2 cellular contexts compared by ENCODE assay signal in the genomic region with DNA sequence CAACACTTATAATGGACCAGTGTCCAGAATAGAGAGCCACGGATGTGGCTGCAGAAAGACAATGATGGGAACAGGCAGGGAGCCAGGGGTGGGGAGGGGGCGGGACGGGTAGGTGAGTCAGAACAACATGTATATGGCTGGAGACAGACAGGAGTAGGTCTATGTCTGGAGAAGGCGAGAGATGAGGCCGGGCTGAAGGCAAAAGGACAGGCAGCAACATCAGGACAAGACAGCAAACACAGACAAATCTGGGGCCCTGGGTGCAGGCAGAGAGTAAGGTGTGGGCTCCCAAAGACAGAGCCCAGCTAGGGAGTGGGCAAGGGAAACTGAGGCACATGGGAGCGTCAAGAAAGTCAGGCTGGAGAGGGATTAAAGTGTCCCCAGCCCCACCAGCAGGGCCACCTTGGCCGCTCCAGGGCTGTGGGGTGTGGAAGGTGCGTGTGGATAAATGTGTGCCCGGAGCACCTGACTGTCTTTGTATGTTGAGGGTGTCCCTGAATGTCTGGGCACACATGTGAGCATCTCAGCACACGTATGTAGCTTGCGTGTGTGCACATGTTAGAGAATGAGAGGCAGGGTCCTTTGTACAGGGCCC.
TF ChIP-seq lines count a peak whose summit lies in the region.

No MANE protein-coding gene starts in this region.

TF ChIP-seq in SK-N-SH, 30 proteins besides CTCF, POLR2A, EP300 and RAD21 (continued from another document):
- TF ChIP-seq, protein P1, sequence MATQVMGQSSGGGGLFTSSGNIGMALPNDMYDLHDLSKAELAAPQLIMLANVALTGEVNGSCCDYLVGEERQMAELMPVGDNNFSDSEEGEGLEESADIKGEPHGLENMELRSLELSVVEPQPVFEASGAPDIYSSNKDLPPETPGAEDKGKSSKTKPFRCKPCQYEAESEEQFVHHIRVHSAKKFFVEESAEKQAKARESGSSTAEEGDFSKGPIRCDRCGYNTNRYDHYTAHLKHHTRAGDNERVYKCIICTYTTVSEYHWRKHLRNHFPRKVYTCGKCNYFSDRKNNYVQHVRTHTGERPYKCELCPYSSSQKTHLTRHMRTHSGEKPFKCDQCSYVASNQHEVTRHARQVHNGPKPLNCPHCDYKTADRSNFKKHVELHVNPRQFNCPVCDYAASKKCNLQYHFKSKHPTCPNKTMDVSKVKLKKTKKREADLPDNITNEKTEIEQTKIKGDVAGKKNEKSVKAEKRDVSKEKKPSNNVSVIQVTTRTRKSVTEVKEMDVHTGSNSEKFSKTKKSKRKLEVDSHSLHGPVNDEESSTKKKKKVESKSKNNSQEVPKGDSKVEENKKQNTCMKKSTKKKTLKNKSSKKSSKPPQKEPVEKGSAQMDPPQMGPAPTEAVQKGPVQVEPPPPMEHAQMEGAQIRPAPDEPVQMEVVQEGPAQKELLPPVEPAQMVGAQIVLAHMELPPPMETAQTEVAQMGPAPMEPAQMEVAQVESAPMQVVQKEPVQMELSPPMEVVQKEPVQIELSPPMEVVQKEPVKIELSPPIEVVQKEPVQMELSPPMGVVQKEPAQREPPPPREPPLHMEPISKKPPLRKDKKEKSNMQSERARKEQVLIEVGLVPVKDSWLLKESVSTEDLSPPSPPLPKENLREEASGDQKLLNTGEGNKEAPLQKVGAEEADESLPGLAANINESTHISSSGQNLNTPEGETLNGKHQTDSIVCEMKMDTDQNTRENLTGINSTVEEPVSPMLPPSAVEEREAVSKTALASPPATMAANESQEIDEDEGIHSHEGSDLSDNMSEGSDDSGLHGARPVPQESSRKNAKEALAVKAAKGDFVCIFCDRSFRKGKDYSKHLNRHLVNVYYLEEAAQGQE (IDR thresholded peaks at IDR 0.05; ENCODE audit: low read depth, low read length), result no peak
- TF ChIP-seq TCF12 (IDR thresholded peaks at IDR 0.05) (no peak), CHD2 (IDR thresholded peaks at IDR 0.05; ENCODE audit: low read length, partially characterized antibody) (no peak), YY1 (IDR thresholded peaks at IDR 0.05; ENCODE audit: low read depth) (no peak), SMC3 (IDR thresholded peaks at IDR 0.05; ENCODE audit: low read depth, low read length) (no peak), NFIC (IDR thresholded peaks at IDR 0.05; ENCODE audit: borderline replicate concordance) (no peak), JUND (IDR thresholded peaks at IDR 0.05) (no peak), GABPA (IDR thresholded peaks at IDR 0.05; ENCODE audit: low read depth) (no peak), RXRA (IDR thresholded peaks at IDR 0.05; ENCODE audit: borderline replicate concordance, low read depth) (no peak), FOSL2 (IDR thresholded peaks at IDR 0.05; ENCODE audit: borderline replicate concordance, low read depth) (no peak), TEAD4 (IDR thresholded peaks at IDR 0.05; ENCODE audit: borderline replicate concordance, insufficient read depth) (no peak)
- TF ChIP-seq, protein P2, sequence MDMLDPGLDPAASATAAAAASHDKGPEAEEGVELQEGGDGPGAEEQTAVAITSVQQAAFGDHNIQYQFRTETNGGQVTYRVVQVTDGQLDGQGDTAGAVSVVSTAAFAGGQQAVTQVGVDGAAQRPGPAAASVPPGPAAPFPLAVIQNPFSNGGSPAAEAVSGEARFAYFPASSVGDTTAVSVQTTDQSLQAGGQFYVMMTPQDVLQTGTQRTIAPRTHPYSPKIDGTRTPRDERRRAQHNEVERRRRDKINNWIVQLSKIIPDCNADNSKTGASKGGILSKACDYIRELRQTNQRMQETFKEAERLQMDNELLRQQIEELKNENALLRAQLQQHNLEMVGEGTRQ (IDR thresholded peaks at IDR 0.05; ENCODE audit: borderline replicate concordance, low read depth, low read length), result no peak
- TF ChIP-seq, protein P3, sequence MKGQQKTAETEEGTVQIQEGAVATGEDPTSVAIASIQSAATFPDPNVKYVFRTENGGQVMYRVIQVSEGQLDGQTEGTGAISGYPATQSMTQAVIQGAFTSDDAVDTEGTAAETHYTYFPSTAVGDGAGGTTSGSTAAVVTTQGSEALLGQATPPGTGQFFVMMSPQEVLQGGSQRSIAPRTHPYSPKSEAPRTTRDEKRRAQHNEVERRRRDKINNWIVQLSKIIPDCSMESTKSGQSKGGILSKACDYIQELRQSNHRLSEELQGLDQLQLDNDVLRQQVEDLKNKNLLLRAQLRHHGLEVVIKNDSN (IDR thresholded peaks at IDR 0.05; ENCODE audit: borderline replicate concordance, low read depth), result no peak
- TF ChIP-seq, protein P4, sequence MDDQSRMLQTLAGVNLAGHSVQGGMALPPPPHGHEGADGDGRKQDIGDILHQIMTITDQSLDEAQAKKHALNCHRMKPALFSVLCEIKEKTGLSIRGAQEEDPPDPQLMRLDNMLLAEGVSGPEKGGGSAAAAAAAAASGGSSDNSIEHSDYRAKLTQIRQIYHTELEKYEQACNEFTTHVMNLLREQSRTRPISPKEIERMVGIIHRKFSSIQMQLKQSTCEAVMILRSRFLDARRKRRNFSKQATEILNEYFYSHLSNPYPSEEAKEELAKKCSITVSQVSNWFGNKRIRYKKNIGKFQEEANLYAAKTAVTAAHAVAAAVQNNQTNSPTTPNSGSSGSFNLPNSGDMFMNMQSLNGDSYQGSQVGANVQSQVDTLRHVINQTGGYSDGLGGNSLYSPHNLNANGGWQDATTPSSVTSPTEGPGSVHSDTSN (IDR thresholded peaks at IDR 0.05), result no peak

TF ChIP-seq in SK-N-SH treated with all-trans-retinoic acid at 6 μM for 48 hours, 23 proteins besides CTCF, POLR2A, EP300 and RAD21 (continued from another document):
- TF ChIP-seq, protein P5, sequence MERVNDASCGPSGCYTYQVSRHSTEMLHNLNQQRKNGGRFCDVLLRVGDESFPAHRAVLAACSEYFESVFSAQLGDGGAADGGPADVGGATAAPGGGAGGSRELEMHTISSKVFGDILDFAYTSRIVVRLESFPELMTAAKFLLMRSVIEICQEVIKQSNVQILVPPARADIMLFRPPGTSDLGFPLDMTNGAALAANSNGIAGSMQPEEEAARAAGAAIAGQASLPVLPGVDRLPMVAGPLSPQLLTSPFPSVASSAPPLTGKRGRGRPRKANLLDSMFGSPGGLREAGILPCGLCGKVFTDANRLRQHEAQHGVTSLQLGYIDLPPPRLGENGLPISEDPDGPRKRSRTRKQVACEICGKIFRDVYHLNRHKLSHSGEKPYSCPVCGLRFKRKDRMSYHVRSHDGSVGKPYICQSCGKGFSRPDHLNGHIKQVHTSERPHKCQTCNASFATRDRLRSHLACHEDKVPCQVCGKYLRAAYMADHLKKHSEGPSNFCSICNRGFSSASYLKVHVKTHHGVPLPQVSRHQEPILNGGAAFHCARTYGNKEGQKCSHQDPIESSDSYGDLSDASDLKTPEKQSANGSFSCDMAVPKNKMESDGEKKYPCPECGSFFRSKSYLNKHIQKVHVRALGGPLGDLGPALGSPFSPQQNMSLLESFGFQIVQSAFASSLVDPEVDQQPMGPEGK (CRISPR knock-in tag; IDR thresholded peaks at IDR 0.05; ENCODE audit: borderline replicate concordance), result no peak
- TF ChIP-seq ZC3H10 (CRISPR knock-in tag; IDR thresholded peaks at IDR 0.05) (no peak), TCF4 (CRISPR knock-in tag; IDR thresholded peaks at IDR 0.05; ENCODE audit: borderline replicate concordance) (no peak), OSR1 (CRISPR knock-in tag; IDR thresholded peaks at IDR 0.05) (no peak), ISL1 (CRISPR knock-in tag; IDR thresholded peaks at IDR 0.05) (no peak), ARNTL (CRISPR knock-in tag; IDR thresholded peaks at IDR 0.05; ENCODE audit: borderline replicate concordance, low read depth) (no peak), RARB (CRISPR knock-in tag; IDR thresholded peaks at IDR 0.05) (no peak), GLIS3 (CRISPR knock-in tag; IDR thresholded peaks at IDR 0.05) (no peak), ESRRG (CRISPR knock-in tag; IDR thresholded peaks at IDR 0.05) (no peak), ZNF70 (CRISPR knock-in tag; IDR thresholded peaks at IDR 0.05) (no peak), ZNF8 (CRISPR knock-in tag; IDR thresholded peaks at IDR 0.05) (no peak)
- TF ChIP-seq, protein P6, sequence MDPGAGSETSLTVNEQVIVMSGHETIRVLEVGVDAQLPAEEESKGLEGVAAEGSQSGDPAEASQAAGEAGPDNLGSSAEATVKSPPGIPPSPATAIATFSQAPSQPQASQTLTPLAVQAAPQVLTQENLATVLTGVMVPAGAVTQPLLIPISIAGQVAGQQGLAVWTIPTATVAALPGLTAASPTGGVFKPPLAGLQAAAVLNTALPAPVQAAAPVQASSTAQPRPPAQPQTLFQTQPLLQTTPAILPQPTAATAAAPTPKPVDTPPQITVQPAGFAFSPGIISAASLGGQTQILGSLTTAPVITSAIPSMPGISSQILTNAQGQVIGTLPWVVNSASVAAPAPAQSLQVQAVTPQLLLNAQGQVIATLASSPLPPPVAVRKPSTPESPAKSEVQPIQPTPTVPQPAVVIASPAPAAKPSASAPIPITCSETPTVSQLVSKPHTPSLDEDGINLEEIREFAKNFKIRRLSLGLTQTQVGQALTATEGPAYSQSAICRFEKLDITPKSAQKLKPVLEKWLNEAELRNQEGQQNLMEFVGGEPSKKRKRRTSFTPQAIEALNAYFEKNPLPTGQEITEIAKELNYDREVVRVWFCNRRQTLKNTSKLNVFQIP (CRISPR knock-in tag; IDR thresholded peaks at IDR 0.05; ENCODE audit: borderline replicate concordance, low read depth), result no peak
